In the genomic region with DNA sequence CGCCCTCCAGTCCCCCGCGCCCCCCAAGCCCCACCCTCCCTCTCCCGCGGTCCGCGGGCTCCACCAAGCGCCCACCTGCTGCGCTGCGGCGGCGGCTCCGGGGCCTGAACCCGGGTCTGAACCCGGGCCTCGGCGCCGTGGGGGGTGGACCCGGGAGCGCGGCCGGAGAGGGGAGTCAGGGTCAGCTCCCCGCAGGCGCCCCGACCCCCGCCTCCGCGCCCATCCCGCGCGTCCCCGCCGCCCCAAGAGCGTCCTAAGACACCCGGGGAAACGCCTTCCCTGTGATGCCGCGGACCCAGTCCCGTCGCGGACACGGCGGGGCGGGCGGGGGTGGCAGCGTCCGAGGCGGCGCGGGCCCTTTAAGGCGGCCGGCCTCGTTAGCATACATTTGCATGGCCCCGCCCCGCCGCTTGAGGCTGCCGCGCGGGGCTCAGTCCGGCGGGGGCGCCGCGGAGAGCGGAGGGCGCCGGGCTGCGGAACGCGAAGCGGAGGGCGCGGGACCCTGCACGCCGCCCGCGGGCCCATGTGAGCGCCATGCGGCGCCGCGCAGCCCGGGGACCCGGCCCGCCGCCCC, we compare ENCODE assay signal across 8 cellular contexts. TPM values are rescaled to one million over a fixed set of nuclear protein-coding genes. Genes with fewer than 3 reads are reported as not detected.
DNase-seq lines count a peak whose midpoint lies in the region; ATAC-seq and TF ChIP-seq lines count a peak whose summit lies in the region.

Gene MMP17, plus strand, starts transcription at position 433 of the 574 bp plus-strand sequence. Its CDS starts 102 bp downstream, at position 535.

- H3K9me3 Mint-ChIP-seq in naive thymus-derived CD8-positive, alpha-beta T cell = no peaks in the 10 kb centered on the region

- POLR2A ChIA-PET in naive thymus-derived CD8-positive, alpha-beta T cell (lab: Charles Lee) = no interaction called here

- H3K27me3 ChIP-seq in BLaER1 treated with 17β-estradiol and CSF1 and Interleukin-3, amounts not matched to agents 10 nM and 100 nM = peaks cover 42 to 51% (median 45%) of the 10 kb centered on the region in 11 experiments
- H3K27me3 ChIP-seq in HUES6 (ENCODE audit: control insufficient read depth, insufficient read depth, low read length) (peaks cover 35% of the 10 kb centered on the region), WERI-Rb-1 (ENCODE audit: insufficient read depth, low read depth, severe bottlenecking) (no peaks in the 10 kb centered on the region)

- H3K27ac ChIP-seq in BLaER1 treated with 17β-estradiol and CSF1 and Interleukin-3, amounts not matched to agents 10 nM and 100 nM = peak within 1 kb of the TSS in 10 of 11 experiments; percentile 46 to 84 (median 80); a peak in 19 of 22 replicates
- H3K27ac ChIP-seq in HUES6 (ENCODE audit: low read depth, low read length) (no peak within 1 kb of the TSS), WERI-Rb-1 (no peak within 1 kb of the TSS)

- no peaks in the 10 kb centered on the region for H3K9me3 ChIP-seq in BLaER1 treated with 17β-estradiol and CSF1 and Interleukin-3, amounts not matched to agents 10 nM and 100 nM (replicated peaks in 1 of 11)
- H3K9me3 ChIP-seq in HUES6 (ENCODE audit: control insufficient read depth, insufficient read depth, low read depth, low read length) = no peaks in the 10 kb centered on the region
- H3K9me3 ChIP-seq in WERI-Rb-1 (ENCODE audit: severe bottlenecking) = no peaks in the 10 kb centered on the region

- peaks cover 0 to 2% (median 0%) of the 10 kb centered on the region in 3 donors for H3K36me3 Mint-ChIP-seq in naive thymus-derived CD8-positive, alpha-beta T cell

- TF ChIP-seq POLR2A in GM18526 (IDR thresholded peaks at IDR 0.05; ENCODE audit: extremely low read depth, insufficient read length) = peak; percentile 38

- no peak within 1 kb of the TSS for H3K27ac Mint-ChIP-seq in naive thymus-derived CD8-positive, alpha-beta T cell

- H3K4me3 ChIP-seq in BLaER1 treated with 17β-estradiol and CSF1 and Interleukin-3, amounts not matched to agents 10 nM and 100 nM = peak within 1 kb of the TSS; percentile 68 to 85 (median 77)
- peak within 1 kb of the TSS; percentile 67 for H3K4me3 ChIP-seq in HUES6 (ENCODE audit: low read depth, low read length)
- peak within 1 kb of the TSS; percentile 52 for H3K4me3 ChIP-seq in WERI-Rb-1 (ENCODE audit: low read depth, low read length)

- peaks cover 5 to 22% (median 17%) of the 10 kb centered on the region in 4 donors for H3K4me1 Mint-ChIP-seq in naive thymus-derived CD8-positive, alpha-beta T cell

- TF ChIP-seq CTCF in WERI-Rb-1 (IDR thresholded peaks at IDR 0.05; ENCODE audit: low read depth, low read length) = 0 out of 2 replicates have a peak, but pooled peaks have one; percentile 24

- peaks cover 22 to 72% (median 67%) of the 10 kb centered on the region in 10 experiments; a peak in 19 of 20 replicates for H3K4me1 ChIP-seq in BLaER1 treated with 17β-estradiol and CSF1 and Interleukin-3, amounts not matched to agents 10 nM and 100 nM
- H3K4me1 ChIP-seq in HUES6 (ENCODE audit: control insufficient read depth, insufficient read depth, low read length) = peaks cover 14% of the 10 kb centered on the region

- H3K27me3 Mint-ChIP-seq in naive thymus-derived CD8-positive, alpha-beta T cell = peaks cover 15 to 60% (median 39%) of the 10 kb centered on the region in 5 donors

- H3K36me3 ChIP-seq in BLaER1 treated with 17β-estradiol and CSF1 and Interleukin-3, amounts not matched to agents 10 nM and 100 nM = no peaks in the 10 kb centered on the region
- H3K36me3 ChIP-seq in HUES6 (ENCODE audit: control insufficient read depth, insufficient read depth, low read length) = no peaks in the 10 kb centered on the region
- H3K36me3 ChIP-seq in WERI-Rb-1 = no peaks in the 10 kb centered on the region

- peak within 1 kb of the TSS; percentile 91 to 100 (median 98) for H3K4me2 ChIP-seq in BLaER1 treated with 17β-estradiol and CSF1 and Interleukin-3, amounts not matched to agents 10 nM and 100 nM

- H3K4me3 Mint-ChIP-seq in naive thymus-derived CD8-positive, alpha-beta T cell = peak within 1 kb of the TSS; percentile 36 to 88 (median 72)

- H4K20me1 ChIP-seq in BLaER1 treated with 17β-estradiol and CSF1 and Interleukin-3, amounts not matched to agents 10 nM and 100 nM = peaks cover 0 to 46% (median 40%) of the 10 kb centered on the region in 11 experiments; a peak in 19 of 22 replicates

- peak within 1 kb of the TSS; percentile 73 to 88 (median 84) for H3K9ac ChIP-seq in BLaER1 treated with 17β-estradiol and CSF1 and Interleukin-3, amounts not matched to agents 10 nM and 100 nM
- H3K9ac ChIP-seq in HUES6 (ENCODE audit: low read length) = peak within 1 kb of the TSS; percentile 76

- DNase-seq in WERI-Rb-1 (peak; percentile 71), cerebellar nuclear complex (lab: John Stamatoyannopoulos, UW) (no peak)
- peak in 6 of 10 donors; percentile 13 to 44 (median 29) for DNase-seq in naive thymus-derived CD8-positive, alpha-beta T cell

- peak; percentile 5 for ATAC-seq in esophagus mucosa
- peak; percentile 69 to 73 for ATAC-seq in naive thymus-derived CD8-positive, alpha-beta T cell
- no peak for ATAC-seq in HG03571 (IDR thresholded peaks at IDR 0.05; ENCODE audit: unreplicated experiment)

RNA-seq across cellular contexts. Expression of gene MMP17, which starts in this region (rescaled TPM):
- total RNA-seq in esophagus mucosa = 2.2 TPM
- 1 to 10 TPM in 1 of 2 experiments, under 1 TPM in 1; 0.62 to 1.5 TPM for total RNA-seq in naive thymus-derived CD8-positive, alpha-beta T cell
- not detected for polyA plus RNA-seq in naive thymus-derived CD8-positive, alpha-beta T cell

Comparison
In these comparisons a context has a peak if more than half of its experiments do, and no peak if none do; other contexts are left out.
1. H3K27ac ChIP-seq: peak in BLaER1 treated with 17β-estradiol and CSF1 and Interleukin-3, amounts not matched to agents 10 nM and 100 nM (10 of 11); none in HUES6 (single experiment) and WERI-Rb-1 (single experiment).
2. DNase-seq: peak in WERI-Rb-1 (single experiment) and naive thymus-derived CD8-positive, alpha-beta T cell (6 of 10); none in cerebellar nuclear complex (0 of 2).
3. Peak in every context shown above with its lines, with median percentiles within 50 percentile points of each other: H3K4me3 ChIP-seq.